In genomic region chr11:14884667-14885273, GRCh38 we compare ENCODE assay signal across 1 cellular context.
TF ChIP-seq lines count a peak whose summit lies in the region.

No MANE protein-coding gene starts in this region.

TF ChIP-seq in H1, 55 proteins besides CTCF, POLR2A, EP300 and RAD21:
- TF ChIP-seq JUND (IDR thresholded peaks at IDR 0.05; ENCODE audit: low read length) (no peak), TAF1 (IDR thresholded peaks at IDR 0.05; ENCODE audit: low read depth, low read length) (no peak), CEBPB (IDR thresholded peaks at IDR 0.05; ENCODE audit: low read depth, low read length) (peak; percentile 55; the same call in 1 of the 2 replicates), RNF2 (IDR thresholded peaks at IDR 0.05; ENCODE audit: borderline replicate concordance, low read depth, low read length, missing control alignments, poor library complexity, severe bottlenecking) (no peak)
